20 cellular contexts compared by ENCODE assay signal in the genomic region with DNA sequence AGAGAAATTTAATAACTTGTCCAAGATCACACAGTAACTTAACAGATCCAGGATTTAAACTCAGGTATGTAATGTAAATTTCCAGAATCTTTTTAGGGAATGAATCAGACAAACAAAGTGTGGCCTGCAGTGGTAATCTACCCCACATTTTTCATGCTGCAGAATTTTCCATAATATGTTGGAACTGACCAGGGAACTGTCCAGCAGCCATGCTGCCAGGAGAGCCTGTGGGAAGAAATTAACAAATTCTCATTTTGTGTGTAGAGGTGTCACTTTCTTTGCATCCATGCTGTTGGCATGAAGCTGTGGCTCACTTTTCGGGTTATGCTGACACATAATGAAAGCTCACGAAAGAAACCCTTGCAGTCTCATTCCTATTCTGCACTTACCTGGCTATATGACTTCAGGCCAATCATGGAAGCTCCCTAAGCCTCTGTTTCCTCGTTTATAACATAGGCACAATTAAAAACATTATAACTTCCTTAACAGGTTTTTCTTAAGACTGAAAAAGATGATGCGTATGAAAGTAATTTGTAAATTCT. TPM values are rescaled to one million over a fixed set of nuclear protein-coding genes. Genes with fewer than 3 reads are reported as not detected.
DNase-seq lines count a peak whose midpoint lies in the region; ATAC-seq and TF ChIP-seq lines count a peak whose summit lies in the region.
"Had no signal": no experiment of that assay in that cellular context is flagged by ENCODE, and none has a peak within 500 bp of the region (broad histone marks: within the 10 kb centered on the region; RNA-seq: fewer than 3 reads in every experiment).

No MANE protein-coding gene starts in this region.

- intact Hi-C loops in activated CD4-positive, alpha-beta T cell treated with anti-CD3 and anti-CD28 coated beads for 36 hours (cut with DNase I, micrococcal nuclease) = no loop called here
- intact Hi-C loops in activated T-helper 1 cell treated with anti-CD3 and anti-CD28 coated beads, Interleukin-12 subunit alpha, Interleukin-12 subunit beta, Interleukin-2, Interleukin-4 antibody, amounts not matched to agents 30 ng/mL and 10 ng/mL and 1 ng/mL, durations not matched to agents 14 hours and 24 hours and 36 hours (cut with micrococcal nuclease) = loop anchor here (1.0 kb wide), 1 partner anchor 27 kb away; no protein-coding TSS in a partner anchor

- in situ Hi-C loops in G401 (cut with HindIII; ENCODE audit: low sequenced_read_pairs) = no loop called here

- no peaks in the 10 kb centered on the region for H3K27me3 Mint-ChIP-seq in activated CD4-positive, alpha-beta T cell treated with anti-CD3 and anti-CD28 coated beads for 36 hours
- H3K27me3 Mint-ChIP-seq in activated CD4-positive, alpha-beta T cell treated with anti-CD3 and anti-CD28 coated beads, Interleukin-2, amount 10 ng/mL, durations not matched to agents 7 days and 5 days = no peaks in the 10 kb centered on the region
- peaks cover 1% of the 10 kb centered on the region for H3K27me3 Mint-ChIP-seq in activated T-helper 1 cell treated with anti-CD3 and anti-CD28 coated beads, Interleukin-12 subunit alpha, Interleukin-12 subunit beta, Interleukin-2, Interleukin-4 antibody, amounts not matched to agents 30 ng/mL and 10 ng/mL and 1 ng/mL, durations not matched to agents 14 hours and 24 hours and 36 hours (ENCODE audit: insufficient read depth)
- H3K27me3 Mint-ChIP-seq: B cell had no signal

- H3K4me1 ChIP-seq in OCI-LY3 (ENCODE audit: low read length) = peaks cover 15% of the 10 kb centered on the region
- H3K4me1 ChIP-seq: HAP-1 had no signal

- peak; percentile 71 for ATAC-seq in activated CD4-positive, alpha-beta T cell treated with anti-CD3 and anti-CD28 coated beads for 36 hours

- peaks cover 7% of the 10 kb centered on the region for H3K4me1 Mint-ChIP-seq in activated CD4-positive, alpha-beta T cell treated with anti-CD3 and anti-CD28 coated beads for 36 hours
- H3K4me1 Mint-ChIP-seq in activated CD4-positive, alpha-beta T cell treated with anti-CD3 and anti-CD28 coated beads, Interleukin-2, amount 10 ng/mL, durations not matched to agents 7 days and 5 days = peaks cover 19% of the 10 kb centered on the region
- peaks cover 16% of the 10 kb centered on the region for H3K4me1 Mint-ChIP-seq in activated T-helper 1 cell treated with anti-CD3 and anti-CD28 coated beads, Interleukin-12 subunit alpha, Interleukin-12 subunit beta, Interleukin-2, Interleukin-4 antibody, amounts not matched to agents 30 ng/mL and 10 ng/mL and 1 ng/mL, durations not matched to agents 14 hours and 24 hours and 36 hours (ENCODE audit: low read depth)
- H3K4me1 Mint-ChIP-seq: B cell had no signal

- H3K9ac ChIP-seq in OCI-LY3 (ENCODE audit: low read length) = no peak overlapping the region

- peak overlapping the region; percentile 6; the same call in 1 of the 2 replicates for H2AFZ ChIP-seq in OCI-LY3 (ENCODE audit: low read depth, low read length)

- no peak overlapping the region for H3K4me3 Mint-ChIP-seq in activated CD4-positive, alpha-beta T cell treated with anti-CD3 and anti-CD28 coated beads for 36 hours
- H3K4me3 Mint-ChIP-seq in activated CD4-positive, alpha-beta T cell treated with anti-CD3 and anti-CD28 coated beads, Interleukin-2, amount 10 ng/mL, durations not matched to agents 7 days and 5 days = no peak overlapping the region
- no peak overlapping the region for H3K4me3 Mint-ChIP-seq in activated T-helper 1 cell treated with anti-CD3 and anti-CD28 coated beads, Interleukin-12 subunit alpha, Interleukin-12 subunit beta, Interleukin-2, Interleukin-4 antibody, amounts not matched to agents 30 ng/mL and 10 ng/mL and 1 ng/mL, durations not matched to agents 14 hours and 24 hours and 36 hours
- H3K4me3 Mint-ChIP-seq: B cell had no signal

- H3K36me3 Mint-ChIP-seq in activated CD4-positive, alpha-beta T cell treated with anti-CD3 and anti-CD28 coated beads for 36 hours (ENCODE audit: low read depth) = no peaks in the 10 kb centered on the region
- peaks cover 8% of the 10 kb centered on the region for H3K36me3 Mint-ChIP-seq in activated CD4-positive, alpha-beta T cell treated with anti-CD3 and anti-CD28 coated beads, Interleukin-2, amount 10 ng/mL, durations not matched to agents 7 days and 5 days (ENCODE audit: low read depth)
- peaks cover 2% of the 10 kb centered on the region for H3K36me3 Mint-ChIP-seq in activated T-helper 1 cell treated with anti-CD3 and anti-CD28 coated beads, Interleukin-12 subunit alpha, Interleukin-12 subunit beta, Interleukin-2, Interleukin-4 antibody, amounts not matched to agents 30 ng/mL and 10 ng/mL and 1 ng/mL, durations not matched to agents 14 hours and 24 hours and 36 hours (ENCODE audit: low read depth)

- no peaks in the 10 kb centered on the region for H3K79me2 ChIP-seq in OCI-LY3 (ENCODE audit: low read length)

- POLR2A ChIA-PET in activated CD4-positive, alpha-beta T cell treated with anti-CD3 and anti-CD28 coated beads for 36 hours (lab: Charles Lee) = interaction anchor here (1.0 kb wide), 1 partner anchor 68 kb away, joined by 3 read pairs; a partner anchor contains a TSS
- POLR2A ChIA-PET in activated CD4-positive, alpha-beta T cell treated with anti-CD3 and anti-CD28 coated beads, Interleukin-2, amount 10 ng/mL, durations not matched to agents 7 days and 5 days (lab: Charles Lee) = no interaction called here

- H3K9me3 ChIP-seq in OCI-LY3 (ENCODE audit: insufficient read depth, low read length) = no peaks in the 10 kb centered on the region
- H3K9me3 ChIP-seq: HAP-1 had no signal

- H4K20me1 ChIP-seq in OCI-LY3 (ENCODE audit: insufficient read depth, low read length) = no peaks in the 10 kb centered on the region

- H3K36me3 ChIP-seq in OCI-LY3 (replicated peaks; ENCODE audit: low read depth, low read length) = no peaks in the 10 kb centered on the region
- H3K36me3 ChIP-seq: HAP-1 had no signal

- H3K4me3 ChIP-seq in GM12865 (ENCODE audit: low read depth, low read length) (no peak overlapping the region), OCI-LY3 (ENCODE audit: low read length) (no peak overlapping the region)
- H3K4me3 ChIP-seq: HAP-1 had no signal

- H3K27ac ChIP-seq in OCI-LY3 (ENCODE audit: low read length) = no peak overlapping the region

- H3K9me3 Mint-ChIP-seq in activated CD4-positive, alpha-beta T cell treated with anti-CD3 and anti-CD28 coated beads for 36 hours (ENCODE audit: low read depth) = no peaks in the 10 kb centered on the region
- H3K9me3 Mint-ChIP-seq in activated CD4-positive, alpha-beta T cell treated with anti-CD3 and anti-CD28 coated beads, Interleukin-2, amount 10 ng/mL, durations not matched to agents 7 days and 5 days = peaks cover 3% of the 10 kb centered on the region
- H3K9me3 Mint-ChIP-seq in activated T-helper 1 cell treated with anti-CD3 and anti-CD28 coated beads, Interleukin-12 subunit alpha, Interleukin-12 subunit beta, Interleukin-2, Interleukin-4 antibody, amounts not matched to agents 30 ng/mL and 10 ng/mL and 1 ng/mL, durations not matched to agents 14 hours and 24 hours and 36 hours = peaks cover 8% of the 10 kb centered on the region

- no peak overlapping the region for H3K27ac Mint-ChIP-seq in activated CD4-positive, alpha-beta T cell treated with anti-CD3 and anti-CD28 coated beads for 36 hours
- no peak overlapping the region for H3K27ac Mint-ChIP-seq in activated CD4-positive, alpha-beta T cell treated with anti-CD3 and anti-CD28 coated beads, Interleukin-2, amount 10 ng/mL, durations not matched to agents 7 days and 5 days
- no peak overlapping the region for H3K27ac Mint-ChIP-seq in activated T-helper 1 cell treated with anti-CD3 and anti-CD28 coated beads, Interleukin-12 subunit alpha, Interleukin-12 subunit beta, Interleukin-2, Interleukin-4 antibody, amounts not matched to agents 30 ng/mL and 10 ng/mL and 1 ng/mL, durations not matched to agents 14 hours and 24 hours and 36 hours
- H3K27ac Mint-ChIP-seq: B cell had no signal

- CTCF ChIA-PET in activated CD4-positive, alpha-beta T cell treated with anti-CD3 and anti-CD28 coated beads for 36 hours (lab: Charles Lee) = interaction anchor here (0.9 to 1.1 kb wide), 2 partner anchors 23 to 40 kb away, joined by 3 read pairs; no protein-coding TSS in a partner anchor
- CTCF ChIA-PET in activated CD4-positive, alpha-beta T cell treated with anti-CD3 and anti-CD28 coated beads, Interleukin-2, amount 10 ng/mL, durations not matched to agents 7 days and 5 days (lab: Charles Lee) = interaction anchor here (1.3 to 2.1 kb wide), 4 partner anchors 10 to 56 kb away, joined by 3 to 5 read pairs (median 4); no protein-coding TSS in a partner anchor

- H3K27me3 ChIP-seq in OCI-LY3 (ENCODE audit: low read depth, low read length) = no peaks in the 10 kb centered on the region

- peak; percentile 24 for DNase-seq in activated CD4-positive, alpha-beta T cell treated with anti-CD3 and anti-CD28 coated beads for 36 hours
- no peak for DNase-seq in activated CD4-positive, alpha-beta T cell treated with anti-CD3 and anti-CD28 coated beads, Interleukin-2, amount 10 ng/mL, durations not matched to agents 7 days and 5 days
- DNase-seq in GM12865 (ENCODE audit: low read depth) (peak; percentile 11), astrocyte of the hippocampus (ENCODE audit: low read depth, low spot score) (peak; percentile 4), NCI-H146 (lab: John Stamatoyannopoulos, UW) (no peak), G401 (ENCODE audit: low spot score) (no peak)
- DNase-seq in activated T-helper 1 cell treated with anti-CD3 and anti-CD28 coated beads, Interleukin-12 subunit alpha, Interleukin-12 subunit beta, Interleukin-2, Interleukin-4 antibody, amounts not matched to agents 30 ng/mL and 10 ng/mL and 1 ng/mL, durations not matched to agents 14 hours and 24 hours and 36 hours (ENCODE audit: low spot score) = no peak
- DNase-seq: 8988T; DND-41; NCI-H1105; NCI-H1694; NCI-H2081 treated with DMSO at 0.1 percent for 48 hours; NCI-H446 treated with DMSO at 0.1 percent for 48 hours; NCI-H748 treated with DMSO at 0.1 percent for 48 hours; NK-92 treated with Interleukin-12 subunit alpha and Interleukin-12 subunit beta, amount 100 ng/mL, for 24 hours; OCI-M1; SHP77 had no signal

- TF ChIP-seq CTCF in GM12865 (IDR thresholded peaks at IDR 0.05; ENCODE audit: insufficient read depth, low read depth, low read length, missing control alignments) (no peak), OCI-LY3 (IDR thresholded peaks at IDR 0.05; ENCODE audit: low read depth, low read length) (no peak)

- H3K4me2 ChIP-seq in OCI-LY3 (ENCODE audit: low read length) = no peak overlapping the region

RNA-seq across cellular contexts. Expression of a gene that starts 54.7 kb away (rescaled TPM):
- total RNA-seq in activated CD4-positive, alpha-beta T cell treated with anti-CD3 and anti-CD28 coated beads for 36 hours = under 1 TPM in 1 of 2 experiments, not detected in 1; 0.16 TPM
- total RNA-seq in activated CD4-positive, alpha-beta T cell treated with anti-CD3 and anti-CD28 coated beads, Interleukin-2, amount 10 ng/mL, durations not matched to agents 7 days and 5 days = under 1 TPM; 0.32 to 0.50 TPM
- total RNA-seq in G401 (2014; rRNA removed; shearing (Covaris generic)) = 1.6 TPM in 1 of 2 replicates, not detected in the other
- 0.20 TPM in 1 of 2 replicates, not detected in the other for total RNA-seq in activated T-helper 1 cell treated with anti-CD3 and anti-CD28 coated beads, Interleukin-12 subunit alpha, Interleukin-12 subunit beta, Interleukin-2, Interleukin-4 antibody, amounts not matched to agents 30 ng/mL and 10 ng/mL and 1 ng/mL, durations not matched to agents 14 hours and 24 hours and 36 hours
- total RNA-seq: B cell had no signal

Comparison
In these comparisons a context has a peak if more than half of its experiments do, and no peak if none do; other contexts are left out.
1. DNase-seq: peak in activated CD4-positive, alpha-beta T cell treated with anti-CD3 and anti-CD28 coated beads for 36 hours (single experiment), GM12865 (single experiment) and astrocyte of the hippocampus (single experiment); none in activated CD4-positive, alpha-beta T cell treated with anti-CD3 and anti-CD28 coated beads, Interleukin-2, amount 10 ng/mL, durations not matched to agents 7 days and 5 days (single experiment), NCI-H146 (single experiment), G401 (single experiment) and activated T-helper 1 cell treated with anti-CD3 and anti-CD28 coated beads, Interleukin-12 subunit alpha, Interleukin-12 subunit beta, Interleukin-2, Interleukin-4 antibody, amounts not matched to agents 30 ng/mL and 10 ng/mL and 1 ng/mL, durations not matched to agents 14 hours and 24 hours and 36 hours (single experiment).